ENCODE assay signal across 8 cellular contexts in genomic region chr6:10413850-10414765, GRCh38. TPM values are rescaled to one million over a fixed set of nuclear protein-coding genes. Genes with fewer than 3 reads are reported as not detected.
DNase-seq lines count a peak whose midpoint lies in the region; ATAC-seq and TF ChIP-seq lines count a peak whose summit lies in the region.

No MANE protein-coding gene starts in this region.

- peak overlapping the region; percentile 67 for H3K27ac Mint-ChIP-seq in T-helper 17 cell
- H3K27ac Mint-ChIP-seq in type B pancreatic cell, result peak overlapping the region; percentile 98

- H3K27me3 Mint-ChIP-seq in T-helper 17 cell (peaks cover 76% of the 10 kb centered on the region), type B pancreatic cell (peaks cover 94% of the 10 kb centered on the region)

- H3K36me3 Mint-ChIP-seq in T-helper 17 cell (ENCODE audit: low read depth) (peaks cover 6% of the 10 kb centered on the region), type B pancreatic cell (peaks cover 47% of the 10 kb centered on the region)

- no peak for DNase-seq in cardiac muscle cell (ENCODE audit: low read depth in 1 of 2, low spot score in 1 of 2)
- no peak for DNase-seq in left ventricle myocardium superior
- no peak for DNase-seq in T-helper 17 cell
- no peak for DNase-seq in left ventricle myocardium inferior
- DNase-seq in type B pancreatic cell (ENCODE audit: extremely low spot score, unreplicated experiment), result no peak
- DNase-seq in HUDEP-2 (lab: John Stamatoyannopoulos, UW; ENCODE audit: unreplicated experiment in 76 of 76), result no peak
- DNase-seq in NCI-H187 (lab: John Stamatoyannopoulos, UW), result no peak
- DNase-seq in hepatic stellate cell (ENCODE audit: low spot score), result no peak

- no peak overlapping the region for H3K27ac ChIP-seq in cardiac muscle cell
- H3K27ac ChIP-seq in left ventricle myocardium inferior (replicated peaks), result no peak overlapping the region

- H3K4me3 ChIP-seq in cardiac muscle cell (no peak overlapping the region), left ventricle myocardium inferior (peak overlapping the region; percentile 74)

- H3K36me3 ChIP-seq in cardiac muscle cell (no peaks in the 10 kb centered on the region), left ventricle myocardium inferior (no peaks in the 10 kb centered on the region)

- H3K27me3 ChIP-seq in cardiac muscle cell, result peaks cover 100% of the 10 kb centered on the region
- peaks cover 100% of the 10 kb centered on the region for H3K27me3 ChIP-seq in left ventricle myocardium inferior (ENCODE audit: low read depth)

- ATAC-seq in left ventricle myocardium superior, result no peak
- no peak for ATAC-seq in T-helper 17 cell

- peak overlapping the region; percentile 91 for H3K4me3 Mint-ChIP-seq in T-helper 17 cell
- H3K4me3 Mint-ChIP-seq in type B pancreatic cell, result peak overlapping the region; percentile 95

- no peaks in the 10 kb centered on the region for H3K9me3 Mint-ChIP-seq in type B pancreatic cell

- H3K4me1 Mint-ChIP-seq in T-helper 17 cell, result peaks cover 11% of the 10 kb centered on the region
- peaks cover 9% of the 10 kb centered on the region for H3K4me1 Mint-ChIP-seq in type B pancreatic cell (ENCODE audit: unreplicated experiment)

- no peaks in the 10 kb centered on the region for H3K9me3 ChIP-seq in cardiac muscle cell (ENCODE audit: low read depth)
- peaks cover 12% of the 10 kb centered on the region for H3K9me3 ChIP-seq in T-helper 17 cell (ENCODE audit: control insufficient read depth, low read length, poor library complexity, severe bottlenecking)
- no peaks in the 10 kb centered on the region for H3K9me3 ChIP-seq in left ventricle myocardium inferior (replicated peaks)

- intact Hi-C loops in left ventricle myocardium superior (cut with micrococcal nuclease), result no loop called here
- intact Hi-C loops in left ventricle myocardium inferior (cut with micrococcal nuclease), result no loop called here

- H3K4me1 ChIP-seq in cardiac muscle cell (ENCODE audit: low read depth) (peaks cover 5% of the 10 kb centered on the region), left ventricle myocardium inferior (peaks cover 72% of the 10 kb centered on the region)

- TF ChIP-seq CTCF in cardiac muscle cell (IDR thresholded peaks at IDR 0.05; ENCODE audit: low read depth, low read length) (peak; percentile 5), left ventricle myocardium inferior (IDR thresholded peaks at IDR 0.05; ENCODE audit: borderline replicate concordance) (no peak), type B pancreatic cell (conservative IDR thresholded peaks at IDR 0.05) (peak; percentile 53)

RNA-seq across cellular contexts. Expression of gene TFAP2A, which starts 0.8 kb away (rescaled TPM):
- total RNA-seq in cardiac muscle cell (not detected in 2 replicates), left ventricle myocardium superior (0.97 TPM), T-helper 17 cell (under 1 TPM; 0.18 to 0.40 TPM), left ventricle myocardium inferior (0.66 TPM), type B pancreatic cell (ENCODE audit: low replicate concordance) (66.6 and 143 TPM in 2 replicates)
- 0.17 and 0.26 TPM in 2 replicates for polyA plus RNA-seq in cardiac muscle cell

Comparison
In these comparisons a context has a peak if more than half of its experiments do, and no peak if none do; other contexts are left out.
1. RNA of gene TFAP2A, which starts 0.8 kb away (total RNA-seq): 66.6 to 143 TPM in type B pancreatic cell; 0.97 TPM in left ventricle myocardium superior (single experiment), 0.66 TPM in left ventricle myocardium inferior (single experiment), 0.18 to 0.40 TPM in T-helper 17 cell and not detected in cardiac muscle cell; every median in the first group is over 10 times any median in the second.